ENCODE assay signal across 21 cellular contexts in genomic region chr5:179797741-179798140, GRCh38. TPM values are rescaled to one million over a fixed set of nuclear protein-coding genes. Genes with fewer than 3 reads are reported as not detected.
DNase-seq lines count a peak whose midpoint lies in the region; FAIRE-seq and TF ChIP-seq lines count a peak whose summit lies in the region.
"Had no signal": no experiment of that assay in that cellular context is flagged by ENCODE, and none has a peak within 500 bp of the region (broad histone marks: within the 10 kb centered on the region; RNA-seq: fewer than 3 reads in every experiment).

No MANE protein-coding gene starts in this region.

- H3K4me3 ChIP-seq in endothelial cell of umbilical vein (replicated peaks in 1 of 3; ENCODE audit: insufficient read depth in 1 of 3, low read depth in 1 of 3, low read length in 3 of 3) = no peak overlapping the region
- H3K4me3 ChIP-seq: Peyer's patch had no signal

- no peaks in the 10 kb centered on the region for H3K9me1 ChIP-seq in endothelial cell of umbilical vein (replicated peaks; ENCODE audit: control insufficient read depth, extremely low read depth, insufficient read depth, low read length)

- DNase-seq in Calu3 (no peak), endothelial cell of umbilical vein (ENCODE audit: low read depth, low spot score) (no peak), posterior vena cava (ENCODE audit: low spot score) (peak; percentile 69), retina (no peak)
- DNase-seq in activated CD8-positive, alpha-beta memory T cell treated with anti-CD3 and anti-CD28 coated beads, Interleukin-2, amount 50 U/mL, for 48 hours = no peak
- no peak for DNase-seq in stimulated activated CD4-positive, alpha-beta T cell treated with anti-CD3 and anti-CD28 coated beads, Interleukin-2, amount 100 ng/mL, for 24 hours
- DNase-seq: DND-41, GDM1, GOT3, NCI-H1417, NCI-H1930, NCI-H2171 treated with DMSO at 0.1 percent for 48 hours, NCI-H510A, NCI-H82, SHP77 treated with DMSO at 0.1 percent for 48 hours had no signal

- intact Hi-C loops in Calu3 (cut with micrococcal nuclease; ENCODE audit: unreplicated experiment) = no loop called here
- intact Hi-C loops in endothelial cell of umbilical vein (cut with micrococcal nuclease) = loop anchor here (10.0 kb wide), 1 partner anchor 133 kb away; no protein-coding TSS in a partner anchor
- intact Hi-C loops in posterior vena cava (cut with DNase I) = no loop called here

- no peak overlapping the region for H3K27ac ChIP-seq in endothelial cell of umbilical vein (ENCODE audit: insufficient read depth, low read depth, low read length)
- H3K27ac ChIP-seq: C4-2B had no signal

- no peak for TF ChIP-seq POLR2A in endothelial cell of umbilical vein (IDR thresholded peaks at IDR 0.05; ENCODE audit: low read depth, low read length)

- H3K79me2 ChIP-seq in endothelial cell of umbilical vein (ENCODE audit: control insufficient read depth, insufficient read depth, low read length) = peaks cover under 1% of the 10 kb centered on the region

- H3K9me3 ChIP-seq in endothelial cell of umbilical vein (replicated peaks; ENCODE audit: control insufficient read depth, insufficient read depth, low read length) = no peaks in the 10 kb centered on the region
- H3K9me3 ChIP-seq: Peyer's patch had no signal

- no peak for TF ChIP-seq CTCF in Calu3 (IDR thresholded peaks at IDR 0.05; ENCODE audit: unreplicated experiment)
- no peak for TF ChIP-seq CTCF in endothelial cell of umbilical vein (IDR thresholded peaks at IDR 0.05; ENCODE audit: extremely low read depth in 1 of 2, insufficient read depth in 1 of 2, low read depth in 1 of 2, low read length in 2 of 2)

- no peaks in the 10 kb centered on the region for H3K27me3 ChIP-seq in endothelial cell of umbilical vein (ENCODE audit: control insufficient read depth in 2 of 2, insufficient read depth in 2 of 2, low read length in 2 of 2)
- H3K27me3 ChIP-seq: Peyer's patch had no signal

- H3K36me3 ChIP-seq in endothelial cell of umbilical vein (ENCODE audit: control insufficient read depth in 2 of 2, extremely low read depth in 1 of 2, insufficient read depth in 2 of 2, low read length in 2 of 2) = peaks cover 10 to 39% of the 10 kb centered on the region in 2 experiments

- no peak overlapping the region for H3K9ac ChIP-seq in endothelial cell of umbilical vein (replicated peaks; ENCODE audit: extremely low read depth, insufficient read depth, low read length)

- H3K27ac Mint-ChIP-seq in Calu3 (ENCODE audit: unreplicated experiment) (peak overlapping the region; percentile 87), IgD-negative memory B cell (peak overlapping the region in 1 of 3 donors; percentile 89)

- H3K27me3 Mint-ChIP-seq in Calu3 (ENCODE audit: unreplicated experiment) (no peaks in the 10 kb centered on the region), IgD-negative memory B cell (no peaks in the 10 kb centered on the region)

- H3K9me3 Mint-ChIP-seq in Calu3 (ENCODE audit: low read depth, unreplicated experiment) (no peaks in the 10 kb centered on the region), IgD-negative memory B cell (no peaks in the 10 kb centered on the region)

- H3K36me3 Mint-ChIP-seq in Calu3 (ENCODE audit: insufficient read depth, unreplicated experiment) = peaks cover 100% of the 10 kb centered on the region
- peaks cover 3% of the 10 kb centered on the region for H3K36me3 Mint-ChIP-seq in IgD-negative memory B cell

- H3K4me3 Mint-ChIP-seq in Calu3 (ENCODE audit: low read depth, unreplicated experiment) (peak overlapping the region; percentile 72), IgD-negative memory B cell (peak overlapping the region in 3 of 4 donors; percentile 44 to 81 (median 49))

- H3K4me1 ChIP-seq in endothelial cell of umbilical vein (ENCODE audit: control insufficient read depth, extremely low read depth, insufficient read depth, low read length) = peaks cover 10% of the 10 kb centered on the region

- H3K4me2 ChIP-seq in endothelial cell of umbilical vein (ENCODE audit: insufficient read depth, low read length) = no peak overlapping the region

- FAIRE-seq in endothelial cell of umbilical vein (lab: Jason Lieb, UNC) = no peak
- FAIRE-seq: D721Med, GM19239 had no signal

- POLR2A ChIA-PET in endothelial cell of umbilical vein (lab: Charles Lee) = no interaction called here

- no peaks in the 10 kb centered on the region for H4K20me1 ChIP-seq in endothelial cell of umbilical vein (replicated peaks; ENCODE audit: control insufficient read depth, extremely low read depth, insufficient read depth, low read length)

- no TSS peak for BruUV-seq in Calu3 (replicated peaks; lab: Mats Ljungman, UMichigan)
- TSS peak; percentile 46 for BruUV-seq in endothelial cell of umbilical vein (replicated peaks; lab: Mats Ljungman, UMichigan)

- H3K4me1 Mint-ChIP-seq in Calu3 (ENCODE audit: low read depth, unreplicated experiment) (peaks cover 27% of the 10 kb centered on the region), IgD-negative memory B cell (peaks cover 11 to 25% (median 20%) of the 10 kb centered on the region in 3 donors)

- dilution Hi-C loops in endothelial cell of umbilical vein (cut with MboI; ENCODE audit: extremely low pct_ligation_motif_present, low sequenced_read_pairs) = no loop called here

- CTCF ChIA-PET in Calu3 (lab: Charles Lee) = interaction anchor here (1.2 kb wide), 1 partner anchor 9 kb away, joined by 3 read pairs; no protein-coding TSS in a partner anchor
- CTCF ChIA-PET in endothelial cell of umbilical vein (lab: Charles Lee) = interaction anchor here (3.2 to 8.8 kb wide), 2 partner anchors 35 to 65 kb away, joined by 11 to 103 read pairs; partner anchors contain the start of gene MAML1

- no peak overlapping the region for H2AFZ ChIP-seq in endothelial cell of umbilical vein (ENCODE audit: low read depth, low read length)

TF ChIP-seq in endothelial cell of umbilical vein, 7 proteins besides CTCF, POLR2A, EP300 and RAD21:
- no peak for TF ChIP-seq MYC (IDR thresholded peaks at IDR 0.05; ENCODE audit: low read depth, low read length)
- TF ChIP-seq POLR2AphosphoS5 (IDR thresholded peaks at IDR 0.05; ENCODE audit: insufficient read depth, low read depth, low read length) = no peak
- no peak for TF ChIP-seq EZH2 (IDR thresholded peaks at IDR 0.05; ENCODE audit: borderline replicate concordance, low read depth, low read length, severe bottlenecking)
TF ChIP-seq in endothelial cell of umbilical vein: peak in this region for 0.

RNA-seq across cellular contexts. Expression of gene LTC4S, which starts 4.0 kb away (rescaled TPM):
- total RNA-seq in Calu3 (2022) (2.2 and 4.9 TPM in 2 replicates), endothelial cell of umbilical vein (0.88 and 0.95 TPM in 2 replicates), posterior vena cava (10 to 100 TPM; 19.7 to 20.3 TPM)
- polyA plus RNA-seq in IgD-negative memory B cell (0.80 TPM), endothelial cell of umbilical vein (6.3 and 14.1 TPM in 2 replicates)
- polyA plus RNA-seq in endothelial cell of umbilical vein (2011; cell fraction: cytosol; rRNA removed) = 0.98 and 1.7 TPM in 2 replicates
- 2.3 and 3.3 TPM in 2 replicates for polyA plus RNA-seq in endothelial cell of umbilical vein (2011; cell fraction: nucleus; rRNA removed)
- polyA plus RNA-seq in endothelial cell of umbilical vein (2012) = 1.0 TPM in 1 of 2 replicates, not detected in the other
- polyA minus RNA-seq in endothelial cell of umbilical vein = 0.49 TPM in 1 of 2 replicates, not detected in the other
- not detected for polyA minus RNA-seq in endothelial cell of umbilical vein (2011; cell fraction: cytosol; rRNA and poly(A)+ RNA removed)
- polyA minus RNA-seq in endothelial cell of umbilical vein (2011; cell fraction: nucleus; rRNA and poly(A)+ RNA removed) = not detected in 2 replicates
- total RNA-seq: LHCN-M2 had no signal

RNA-seq across cellular contexts. Expression of gene MGAT4B, which starts 8.9 kb away (rescaled TPM):
- total RNA-seq in Calu3 (2022) = 610 and 613 TPM in 2 replicates
- 12.0 TPM for polyA plus RNA-seq in IgD-negative memory B cell
- total RNA-seq in endothelial cell of umbilical vein = 226 and 243 TPM in 2 replicates
- polyA plus RNA-seq in endothelial cell of umbilical vein = 243 and 300 TPM in 2 replicates
- polyA plus RNA-seq in endothelial cell of umbilical vein (2011; cell fraction: cytosol; rRNA removed) = 227 and 229 TPM in 2 replicates
- 434 and 609 TPM in 2 replicates for polyA plus RNA-seq in endothelial cell of umbilical vein (2011; cell fraction: nucleus; rRNA removed)
- polyA plus RNA-seq in endothelial cell of umbilical vein (2012) = 211 and 221 TPM in 2 replicates
- 149 and 172 TPM in 2 replicates for polyA minus RNA-seq in endothelial cell of umbilical vein
- polyA minus RNA-seq in endothelial cell of umbilical vein (2011; cell fraction: cytosol; rRNA and poly(A)+ RNA removed) = 87.2 TPM
- 91.5 and 136 TPM in 2 replicates for polyA minus RNA-seq in endothelial cell of umbilical vein (2011; cell fraction: nucleus; rRNA and poly(A)+ RNA removed)
- 10 to 100 TPM; 54.6 to 62.8 TPM for total RNA-seq in posterior vena cava

RNA-seq across cellular contexts. Expression of gene SQSTM1, which starts 23.0 kb away (rescaled TPM):
- 1,023 and 1,145 TPM in 2 replicates for total RNA-seq in Calu3 (2022)
- 225 TPM for polyA plus RNA-seq in IgD-negative memory B cell
- total RNA-seq in endothelial cell of umbilical vein = 316 and 346 TPM in 2 replicates
- polyA plus RNA-seq in endothelial cell of umbilical vein = 293 and 302 TPM in 2 replicates
- 161 and 215 TPM in 2 replicates for polyA plus RNA-seq in endothelial cell of umbilical vein (2011; cell fraction: cytosol; rRNA removed)
- polyA plus RNA-seq in endothelial cell of umbilical vein (2011; cell fraction: nucleus; rRNA removed) = 318 and 450 TPM in 2 replicates
- 253 and 324 TPM in 2 replicates for polyA plus RNA-seq in endothelial cell of umbilical vein (2012)
- 329 and 383 TPM in 2 replicates for polyA minus RNA-seq in endothelial cell of umbilical vein
- 322 TPM for polyA minus RNA-seq in endothelial cell of umbilical vein (2011; cell fraction: cytosol; rRNA and poly(A)+ RNA removed)
- polyA minus RNA-seq in endothelial cell of umbilical vein (2011; cell fraction: nucleus; rRNA and poly(A)+ RNA removed) = 164 and 528 TPM in 2 replicates
- 100 to 1,000 TPM; 245 to 333 TPM for total RNA-seq in posterior vena cava
